In the genomic region with DNA sequence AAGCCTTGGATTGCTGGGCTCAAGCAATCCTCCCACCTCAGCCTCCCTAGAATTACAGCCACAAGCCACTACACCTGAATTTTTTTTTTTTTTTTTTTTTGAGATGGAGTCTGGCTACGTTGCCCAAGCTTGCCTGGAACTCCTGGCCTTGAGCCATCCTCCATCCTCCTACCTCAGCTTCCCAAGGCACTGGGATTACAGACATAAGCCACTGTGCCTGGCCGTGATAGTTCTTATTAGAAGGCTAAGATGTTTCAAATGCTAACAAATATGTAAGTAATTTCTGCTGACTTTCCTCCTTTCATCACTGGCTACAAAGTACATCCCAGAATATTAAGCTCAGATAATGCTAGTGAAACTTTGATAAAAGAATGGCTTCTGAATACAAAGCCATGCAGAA, we compare ENCODE assay signal across 1 cellular context.
TF ChIP-seq lines count a peak whose summit lies in the region.

No MANE protein-coding gene starts in this region.

TF ChIP-seq in HepG2, 621 proteins besides CTCF, POLR2A, EP300 and RAD21:
- TF ChIP-seq SNAPC4 (CRISPR knock-in tag; IDR thresholded peaks at IDR 0.05) (no peak), HES4 (CRISPR knock-in tag; IDR thresholded peaks at IDR 0.05; ENCODE audit: borderline replicate concordance) (no peak), ZNF333 (CRISPR knock-in tag; IDR thresholded peaks at IDR 0.05; ENCODE audit: borderline replicate concordance) (no peak), TMF1 (CRISPR knock-in tag; IDR thresholded peaks at IDR 0.05; ENCODE audit: low read depth) (no peak), THAP11 (CRISPR knock-in tag; IDR thresholded peaks at IDR 0.05) (no peak), JUN (CRISPR knock-in tag; IDR thresholded peaks at IDR 0.05) (no peak), PHB2 (IDR thresholded peaks at IDR 0.05; ENCODE audit: partially characterized antibody) (no peak)
